3 cellular contexts compared by ENCODE assay signal in the genomic region with DNA sequence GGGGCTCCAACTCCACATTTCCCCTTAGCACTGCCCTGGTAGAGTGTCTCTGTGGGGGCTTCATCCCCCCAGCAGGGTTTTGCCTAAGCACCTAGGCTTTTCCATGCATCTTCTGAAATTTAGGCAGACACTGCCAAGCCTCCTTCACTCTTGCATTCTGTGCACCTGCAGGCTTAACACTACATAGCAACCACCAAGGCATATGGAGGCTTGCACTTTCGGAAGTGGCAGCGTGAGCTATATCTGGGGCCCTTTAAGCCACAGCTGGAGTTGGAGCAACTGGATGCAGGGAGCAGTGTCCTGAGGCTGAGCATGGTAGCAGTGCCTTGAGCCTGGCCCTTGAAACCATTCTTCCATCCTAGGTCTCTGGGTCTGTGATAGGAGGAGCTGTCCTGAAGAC.
"Had no signal": no experiment of that assay in that cellular context is flagged by ENCODE, and none has a peak within 500 bp of the region (broad histone marks: within the 10 kb centered on the region; RNA-seq: fewer than 3 reads in every experiment).

No MANE protein-coding gene starts in this region.

- DNase-seq: GDM1, GF-D8 had no signal

- ATAC-seq: GM12878 had no signal

- H3K4me3 ChIP-seq: GM12878 had no signal
